14 cellular contexts compared by ENCODE assay signal in genomic region chr16:55391760-55392375, GRCh38.
"Had no signal": no experiment of that assay in that cellular context is flagged by ENCODE, and none has a peak within 500 bp of the region (broad histone marks: within the 10 kb centered on the region; RNA-seq: fewer than 3 reads in every experiment).

No MANE protein-coding gene starts in this region.

- H3K27me3 ChIP-seq: pancreas, tibial nerve had no signal

- H3K9me3 ChIP-seq: adrenal gland, lower lobe of right lung, pancreas, tibial nerve had no signal

- H3K36me3 ChIP-seq: adrenal gland, lower lobe of right lung, pancreas, tibial nerve had no signal

- DNase-seq: activated T-cell treated with anti-CD3 and anti-CD28 coated beads, Interleukin-2, amount 50 U/mL, for 1 hour; adrenal gland; cerebellar nuclear complex; cortex of kidney; foreskin fibroblast; hippocampal formation; lower lobe of right lung; pancreas; right cardiac atrium; stimulated activated CD4-positive, alpha-beta T cell treated with anti-CD3 and anti-CD28 coated beads, Interleukin-1b, Interleukin-23, amount 100 ng/mL, for 48 hours; stimulated activated naive CD8-positive, alpha-beta T cell treated with anti-CD3 and anti-CD28 coated beads, Interleukin-15, amount 100 ng/mL, for 72 hours; T1000 had no signal

- H3K4me3 ChIP-seq: adrenal gland, lower lobe of right lung, pancreas, skin epidermis, tibial nerve had no signal

- H3K27ac ChIP-seq: adrenal gland, lower lobe of right lung, pancreas, tibial nerve had no signal

- H3K4me1 ChIP-seq: adrenal gland, lower lobe of right lung, pancreas had no signal
